ENCODE assay signal across 23 cellular contexts in genomic region chr3:132777171-132777570, GRCh38.
"Had no signal": no experiment of that assay in that cellular context is flagged by ENCODE, and none has a peak within 500 bp of the region (broad histone marks: within the 10 kb centered on the region; RNA-seq: fewer than 3 reads in every experiment).

No MANE protein-coding gene starts in this region.

- H3K27me3 ChIP-seq: colonic mucosa, gastrocnemius medialis, heart right ventricle, left lung had no signal

- H3K27ac ChIP-seq: colonic mucosa, epithelial cell of prostate, esophagus squamous epithelium, gastrocnemius medialis, heart right ventricle, left lung, lower lobe of right lung had no signal

- H3K36me3 ChIP-seq: colonic mucosa, esophagus squamous epithelium, gastrocnemius medialis, heart right ventricle, left lung, lower lobe of right lung had no signal

- H3K9me3 ChIP-seq: colonic mucosa, esophagus squamous epithelium, gastrocnemius medialis, heart right ventricle, left lung, lower lobe of right lung, mucosa of descending colon had no signal

- H3K4me1 ChIP-seq: colonic mucosa, esophagus squamous epithelium, gastrocnemius medialis, heart right ventricle, left lung, lower lobe of right lung had no signal

- H3K4me3 ChIP-seq: colonic mucosa, esophagus squamous epithelium, gastrocnemius medialis, heart right ventricle, left lung, lower lobe of right lung, mucosa of descending colon had no signal

- ATAC-seq: effector memory CD8-positive, alpha-beta T cell; esophagus mucosa; gastrocnemius medialis; heart right ventricle; left cardiac atrium; left lung; left ventricle myocardium superior; lower lobe of right lung; mucosa of descending colon had no signal

- DNase-seq: colonic mucosa; cortex of kidney; effector CD8-positive, alpha-beta T cell; effector memory CD8-positive, alpha-beta T cell; endodermal cell; erythroblast; esophagus squamous epithelium; foreskin fibroblast; foreskin melanocyte; gastrocnemius medialis; glutamatergic neuron; head of caudate nucleus; heart right ventricle; hippocampal formation; left cardiac atrium; left lung; left ventricle myocardium superior; lower lobe of right lung; mesenchymal stem cell; mucosa of descending colon; naive B cell had no signal
